Comparison of ENCODE assay signal across 21 cellular contexts in the genomic region with DNA sequence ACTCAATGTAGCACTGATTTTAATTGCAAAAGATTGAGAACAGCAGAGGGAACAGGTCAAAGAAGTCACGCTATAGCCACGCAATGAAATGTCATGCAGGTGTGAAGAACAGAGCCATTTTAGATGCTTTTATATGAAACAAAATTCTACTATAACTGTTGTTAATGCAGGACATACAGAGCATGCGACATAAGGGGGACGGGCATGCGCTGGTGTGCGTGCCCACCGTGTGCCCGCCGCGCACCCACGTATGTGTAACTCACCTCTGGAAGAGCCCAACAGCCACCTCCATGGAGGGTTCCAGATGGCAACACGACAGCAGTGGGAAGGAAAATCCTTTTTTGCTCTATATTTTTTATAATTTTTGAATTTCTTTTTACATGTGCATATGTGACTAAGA.
"Had no signal": no experiment of that assay in that cellular context is flagged by ENCODE, and none has a peak within 500 bp of the region (broad histone marks: within the 10 kb centered on the region; RNA-seq: fewer than 3 reads in every experiment).

No MANE protein-coding gene starts in this region.

- H3K4me1 ChIP-seq: SJSA1 had no signal

- H3K27me3 ChIP-seq: SJSA1 had no signal

- H3K27ac ChIP-seq: SJSA1, SK-N-MC had no signal

- DNase-seq: IMR-90, Karpas-422, KG1, MM.1S, NCI-H1092 treated with DMSO at 0.1 percent for 48 hours, NCI-H1436, NCI-H187 treated with DMSO at 0.1 percent for 48 hours, NCI-H2081, NCI-H2107, NCI-H2227 treated with DMSO at 0.1 percent for 48 hours, NCI-H446, NCI-H510A, NCI-H524 treated with DMSO at 0.1 percent for 48 hours, NCI-H69, NCI-H774, Right ventricle myocardium superior, RPMI8226, SIG-M5 had no signal

- H3K9me3 ChIP-seq: SJSA1 had no signal

- ATAC-seq: HepG2 had no signal

- H3K4me3 ChIP-seq: SJSA1, SK-N-MC had no signal

- H3K36me3 ChIP-seq: SJSA1 had no signal
